Comparison of ENCODE assay signal across 33 cellular contexts in genomic region chr2:24985406-24985805, GRCh38. TPM values are rescaled to one million over a fixed set of nuclear protein-coding genes. Genes with fewer than 3 reads are reported as not detected.
DNase-seq lines count a peak whose midpoint lies in the region; ATAC-seq and TF ChIP-seq lines count a peak whose summit lies in the region.
"Had no signal": no experiment of that assay in that cellular context is flagged by ENCODE, and none has a peak within 500 bp of the region (broad histone marks: within the 10 kb centered on the region; RNA-seq: fewer than 3 reads in every experiment).

No MANE protein-coding gene starts in this region.

- no peak for TF ChIP-seq CTCF in esophagus muscularis mucosa (IDR thresholded peaks at IDR 0.05)
- TF ChIP-seq CTCF in sigmoid colon (IDR thresholded peaks at IDR 0.05), result no peak

- peaks cover 20 to 34% (median 33%) of the 10 kb centered on the region in 4 donors for H3K4me1 ChIP-seq in esophagus muscularis mucosa
- H3K4me1 ChIP-seq in sigmoid colon, result peaks cover 0 to 41% (median 28%) of the 10 kb centered on the region in 4 donors
- H3K4me1 ChIP-seq: HAP-1, lower lobe of right lung, pancreas had no signal

- TF ChIP-seq EP300 in esophagus muscularis mucosa (IDR thresholded peaks at IDR 0.05) (no peak), sigmoid colon (IDR thresholded peaks at IDR 0.05) (no peak)

- no peaks in the 10 kb centered on the region for H3K27me3 ChIP-seq in esophagus muscularis mucosa
- H3K27me3 ChIP-seq in sigmoid colon, result no peaks in the 10 kb centered on the region
- H3K27me3 ChIP-seq: BE2C, MG63, pancreas, stomach had no signal

- intact Hi-C loops in esophagus muscularis mucosa (cut with DNase I) (loop anchor here (10.0 kb wide), 1 partner anchor 209 kb away; no protein-coding TSS in a partner anchor), sigmoid colon (cut with DNase I) (loop anchor here (2.0 kb wide), 1 partner anchor 57 kb away; the partner anchor contains the start of gene EFR3B)

- H3K27ac ChIP-seq in SK-N-MC, result no peak overlapping the region
- H3K27ac ChIP-seq in esophagus muscularis mucosa (replicated peaks in 1 of 4), result peak overlapping the region; percentile 44 to 72 (median 56)
- peak overlapping the region; percentile 18 to 77 (median 69) for H3K27ac ChIP-seq in sigmoid colon
- H3K27ac ChIP-seq: KMS-11, lower lobe of right lung, pancreas had no signal

- TF ChIP-seq POLR2A in esophagus muscularis mucosa (IDR thresholded peaks at IDR 0.05; ENCODE audit: low read depth) (no peak), sigmoid colon (IDR thresholded peaks at IDR 0.05) (no peak)

- DNase-seq in SK-N-MC (ENCODE audit: low read depth, low spot score), result no peak
- no peak for DNase-seq in esophagus muscularis mucosa (ENCODE audit: extremely low spot score)
- peak; percentile 10 for DNase-seq in left lobe of liver (ENCODE audit: low spot score)
- no peak for DNase-seq in sigmoid colon
- DNase-seq in activated gamma-delta T cell (lab: John Stamatoyannopoulos, UW), result no peak
- DNase-seq in epidermal melanocyte (ENCODE audit: insufficient read length, low spot score), result no peak
- no peak for DNase-seq in D341Med (ENCODE audit: low spot score)
- DNase-seq in NCI-H1694 treated with DMSO at 0.1 percent for 48 hours (lab: John Stamatoyannopoulos, UW), result no peak
- DNase-seq: ACHN; activated CD4-positive, alpha-beta memory T cell treated with anti-CD3 and anti-CD28 coated beads, Interleukin-2, amount 10 ng/mL, durations not matched to agents 7 days and 5 days; activated CD8-positive, alpha-beta memory T cell treated with anti-CD3 and anti-CD28 coated beads, Interleukin-2, amount 50 U/mL, for 48 hours; activated naive CD4-positive, alpha-beta T cell treated with anti-CD3 and anti-CD28 coated beads, Interleukin-2, amount 10 ng/mL, durations not matched to agents 7 days and 5 days; amniotic stem cell; CD8-positive, alpha-beta memory T cell; effector CD8-positive, alpha-beta T cell; kidney; lower lobe of right lung; MG63; NCI-H1930; NCI-H510A treated with DMSO at 0.1 percent for 48 hours; pancreas; stimulated activated CD4-positive, alpha-beta T cell treated with anti-CD3 and anti-CD28 coated beads, Interleukin-12 subunit alpha, Interleukin-12 subunit beta, amount 100 ng/mL, for 4 hours; stimulated activated CD4-positive, alpha-beta T cell treated with anti-CD3 and anti-CD28 coated beads, Interleukin-4, amount 100 ng/mL, for 1 hour; stomach; T-helper 17 cell; trophoblast cell had no signal

- 70% methylated on average over 8 of the region's 8 CpGs for WGBS in esophagus muscularis mucosa
- 76 to 84% methylated on average over 8 of the region's 8 CpGs for WGBS in sigmoid colon, 2 donors

- H3K4me3 ChIP-seq in SK-N-MC (peak overlapping the region; percentile 56; the same call in 1 of the 2 replicates), esophagus muscularis mucosa (no peak overlapping the region), sigmoid colon (no peak overlapping the region)
- H3K4me3 ChIP-seq: HAP-1, lower lobe of right lung, MG63, mucosa of descending colon, pancreas, stomach had no signal

- no peak for ATAC-seq in left lobe of liver
- ATAC-seq: activated CD4-positive, CD25-positive, alpha-beta regulatory T cell treated with anti-CD3 and anti-CD28 coated beads, Interleukin-2, amount 50 U/mL, for 24 hours; mucosa of descending colon; natural killer cell treated with Interleukin-12 subunit alpha and Interleukin-12 subunit beta and Interleukin-15 and Interleukin-18, amount 100 ng/mL, for 72 hours; T-helper 17 cell had no signal

- H3K9ac ChIP-seq in SK-N-MC (ENCODE audit: insufficient read length), result no peak overlapping the region
- H3K9ac ChIP-seq: KMS-11 had no signal

- H3K9me3 ChIP-seq in SK-N-MC (ENCODE audit: low read depth, low read length) (no peaks in the 10 kb centered on the region), esophagus muscularis mucosa (no peaks in the 10 kb centered on the region), sigmoid colon (no peaks in the 10 kb centered on the region)
- H3K9me3 ChIP-seq: BE2C, HAP-1, lower lobe of right lung, MG63, mucosa of descending colon, pancreas, stomach had no signal

- H3K36me3 ChIP-seq in SK-N-MC (ENCODE audit: insufficient read depth, low read length), result no peaks in the 10 kb centered on the region
- no peaks in the 10 kb centered on the region for H3K36me3 ChIP-seq in esophagus muscularis mucosa
- no peaks in the 10 kb centered on the region for H3K36me3 ChIP-seq in sigmoid colon
- H3K36me3 ChIP-seq: BE2C, HAP-1, lower lobe of right lung, MG63, pancreas had no signal

RNA-seq across cellular contexts. Expression of gene DNAJC27, which starts 13.7 kb away (rescaled TPM):
- total RNA-seq in esophagus muscularis mucosa (1 to 10 TPM; 5.8 to 8.6 (median 7.5) TPM), left lobe of liver (1.9 TPM), sigmoid colon (10 to 100 TPM in 1 of 4 donors, 1 to 10 TPM in 3; 6.3 to 12.5 (median 7.8) TPM)
- polyA plus RNA-seq in sigmoid colon, result 1 to 10 TPM in 2 of 3 donors, under 1 TPM in 1; 0.60 to 3.3 (median 1.6) TPM

RNA-seq across cellular contexts. Expression of gene EFR3B, which starts 56.5 kb away (rescaled TPM):
- total RNA-seq in esophagus muscularis mucosa, result 1 to 10 TPM in 2 of 4 donors, under 1 TPM in 2; 0.65 to 2.9 (median 1.00) TPM
- 0.30 TPM for total RNA-seq in left lobe of liver
- 1 to 10 TPM in 3 of 4 donors, under 1 TPM in 1; 0.49 to 1.9 (median 1.6) TPM for total RNA-seq in sigmoid colon
- polyA plus RNA-seq in sigmoid colon, result under 1 TPM; under 0.01 to 0.50 (median 0.23) TPM
- total RNA-seq: activated CD4-positive, alpha-beta memory T cell treated with anti-CD3 and anti-CD28 coated beads, Interleukin-2, amount 10 ng/mL, durations not matched to agents 7 days and 5 days; OCI-LY7; T-helper 17 cell had no signal
